Comparison of ENCODE assay signal across 15 cellular contexts in the genomic region with DNA sequence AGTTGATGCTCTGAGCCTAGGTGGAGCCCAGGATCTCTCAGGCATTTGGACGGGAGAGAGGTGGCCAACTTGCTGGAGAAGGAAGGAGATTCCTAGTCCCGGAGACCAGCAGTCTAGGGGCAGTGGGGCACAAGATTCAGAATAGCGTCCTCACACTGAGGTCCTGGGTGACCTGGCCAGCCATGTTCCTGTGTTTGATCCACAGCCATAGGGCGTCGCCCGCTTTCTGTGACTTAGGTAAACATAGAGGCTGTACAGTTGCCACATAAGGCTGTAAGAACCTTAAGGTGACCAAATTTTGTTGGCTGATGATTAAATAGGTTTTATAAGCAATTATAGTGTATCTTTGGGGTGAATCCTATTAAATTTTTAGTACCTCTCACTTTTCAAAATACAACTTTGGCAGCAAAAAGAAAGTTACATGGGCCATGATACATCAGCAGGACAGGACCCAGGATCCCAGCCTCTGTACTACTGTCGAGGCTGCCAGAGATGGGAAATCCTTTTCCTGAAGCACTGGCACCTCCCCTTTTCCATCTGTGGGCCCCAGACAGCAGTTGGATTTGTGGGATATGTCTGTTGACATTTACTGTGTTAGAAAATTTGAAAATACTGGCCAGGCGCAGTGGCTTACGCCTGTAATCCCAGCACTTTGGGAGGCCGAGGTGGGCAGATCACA. TPM values are rescaled to one million over a fixed set of nuclear protein-coding genes. Genes with fewer than 3 reads are reported as not detected.
DNase-seq lines count a peak whose midpoint lies in the region; ATAC-seq, FAIRE-seq and TF ChIP-seq lines count a peak whose summit lies in the region.
"Had no signal": no experiment of that assay in that cellular context is flagged by ENCODE, and none has a peak within 500 bp of the region (broad histone marks: within the 10 kb centered on the region; RNA-seq: fewer than 3 reads in every experiment).

No MANE protein-coding gene starts in this region.

- H3K4me2 ChIP-seq in A549: peak overlapping the region; percentile 23; the same call in 1 of the 3 replicates
- H3K4me2 ChIP-seq: BLaER1 had no signal

- H3K27me3 Mint-ChIP-seq in CD8-positive, alpha-beta memory T cell: peaks cover 0 to 1% of the 10 kb centered on the region in 2 donors
- H3K27me3 Mint-ChIP-seq in dendritic cell treated with granulocyte-macrophage colony-stimulating factor and Interleukin-4, amounts not matched to agents 40 ng/mL and 50 ng/mL, for 4 days: no peaks in the 10 kb centered on the region
- H3K27me3 Mint-ChIP-seq in natural killer cell (ENCODE audit: low read depth in 2 of 2): no peaks in the 10 kb centered on the region
- H3K27me3 Mint-ChIP-seq: activated B cell treated with CpG ODN at 0.5 μM for 24 hours had no signal

- H3K27ac Mint-ChIP-seq in CD8-positive, alpha-beta memory T cell: peak overlapping the region; percentile 60 to 92 (median 84)
- H3K27ac Mint-ChIP-seq in dendritic cell treated with granulocyte-macrophage colony-stimulating factor and Interleukin-4, amounts not matched to agents 40 ng/mL and 50 ng/mL, for 4 days: peak overlapping the region; percentile 20
- peak overlapping the region; percentile 82 to 84 for H3K27ac Mint-ChIP-seq in natural killer cell
- H3K27ac Mint-ChIP-seq: activated B cell treated with CpG ODN at 0.5 μM for 24 hours had no signal

- H3K27me3 ChIP-seq in CD8-positive, alpha-beta memory T cell (ENCODE audit: insufficient read depth, low read length, poor library complexity, severe bottlenecking): no peaks in the 10 kb centered on the region
- H3K27me3 ChIP-seq: BLaER1 had no signal

- TF ChIP-seq CTCF in A549 (IDR thresholded peaks at IDR 0.05) (no peak), natural killer cell (IDR thresholded peaks at IDR 0.05) (no peak)

- no peak for FAIRE-seq in A549 (lab: Jason Lieb, UNC)

- H3K4me3 Mint-ChIP-seq in CD8-positive, alpha-beta memory T cell: peak overlapping the region in 1 of 7 donors; percentile 42
- no peak overlapping the region for H3K4me3 Mint-ChIP-seq in dendritic cell treated with granulocyte-macrophage colony-stimulating factor and Interleukin-4, amounts not matched to agents 40 ng/mL and 50 ng/mL, for 4 days
- H3K4me3 Mint-ChIP-seq in natural killer cell: peak overlapping the region; percentile 22
- H3K4me3 Mint-ChIP-seq: activated B cell treated with CpG ODN at 0.5 μM for 24 hours; activated T-cell treated with anti-CD3 and anti-CD28 coated beads, Interleukin-2, amount 50 U/mL, for 4 hours had no signal

- DNase-seq in A549 (ENCODE audit: low read depth in 1 of 2, low spot score in 1 of 2) (no peak), natural killer cell (no peak), T1000 (lab: John Stamatoyannopoulos, UW) (no peak), NCI-H226 (no peak), SW 1271 (lab: John Stamatoyannopoulos, UW) (no peak)
- DNase-seq in CD8-positive, alpha-beta memory T cell: peak in 1 of 5 donors; percentile 37
- DNase-seq: activated B cell treated with CpG ODN at 0.5 μM for 24 hours; activated T-cell treated with anti-CD3 and anti-CD28 coated beads, Interleukin-2, amount 50 U/mL, for 4 hours; EL; IMR-90; mesenchymal stem cell; NCI-H1105 had no signal

- TF ChIP-seq RAD21 in A549 (conservative IDR thresholded peaks at IDR 0.05 in 1 of 2, IDR thresholded peaks at IDR 0.05 in 1 of 2): no peak

- peaks cover 9% of the 10 kb centered on the region for H3K4me1 ChIP-seq in A549
- peaks cover 65% of the 10 kb centered on the region for H3K4me1 ChIP-seq in CD8-positive, alpha-beta memory T cell (ENCODE audit: insufficient read depth, low read length)

- H3K4me3 ChIP-seq in A549: no peak overlapping the region
- H3K4me3 ChIP-seq in CD8-positive, alpha-beta memory T cell (ENCODE audit: low read length): no peak overlapping the region
- H3K4me3 ChIP-seq: BLaER1 had no signal

- H3K9me3 ChIP-seq in A549: no peaks in the 10 kb centered on the region
- H3K9me3 ChIP-seq in CD8-positive, alpha-beta memory T cell (ENCODE audit: low read length): no peaks in the 10 kb centered on the region
- H3K9me3 ChIP-seq: BLaER1 had no signal

- peaks cover 0 to 77% (median 5%) of the 10 kb centered on the region in 3 donors for H3K36me3 Mint-ChIP-seq in CD8-positive, alpha-beta memory T cell
- peaks cover 87% of the 10 kb centered on the region for H3K36me3 Mint-ChIP-seq in dendritic cell treated with granulocyte-macrophage colony-stimulating factor and Interleukin-4, amounts not matched to agents 40 ng/mL and 50 ng/mL, for 4 days (ENCODE audit: low read depth)
- no peaks in the 10 kb centered on the region for H3K36me3 Mint-ChIP-seq in natural killer cell

- H3K9me3 Mint-ChIP-seq in CD8-positive, alpha-beta memory T cell: no peaks in the 10 kb centered on the region
- no peaks in the 10 kb centered on the region for H3K9me3 Mint-ChIP-seq in dendritic cell treated with granulocyte-macrophage colony-stimulating factor and Interleukin-4, amounts not matched to agents 40 ng/mL and 50 ng/mL, for 4 days
- no peaks in the 10 kb centered on the region for H3K9me3 Mint-ChIP-seq in natural killer cell
- H3K9me3 Mint-ChIP-seq: activated B cell treated with CpG ODN at 0.5 μM for 24 hours; activated T-cell treated with anti-CD3 and anti-CD28 coated beads, Interleukin-2, amount 50 U/mL, for 4 hours had no signal

- intact Hi-C loops in dendritic cell treated with granulocyte-macrophage colony-stimulating factor and Interleukin-4, amounts not matched to agents 40 ng/mL and 50 ng/mL, for 4 days (cut with micrococcal nuclease): no loop called here
- intact Hi-C loops in natural killer cell (cut with micrococcal nuclease): no loop called here

- peaks cover 71 to 89% (median 86%) of the 10 kb centered on the region in 3 donors for H3K4me1 Mint-ChIP-seq in CD8-positive, alpha-beta memory T cell
- H3K4me1 Mint-ChIP-seq in dendritic cell treated with granulocyte-macrophage colony-stimulating factor and Interleukin-4, amounts not matched to agents 40 ng/mL and 50 ng/mL, for 4 days (ENCODE audit: low read depth): peaks cover 57% of the 10 kb centered on the region
- peaks cover 54 to 68% of the 10 kb centered on the region in 2 donors for H3K4me1 Mint-ChIP-seq in natural killer cell

- H3K27ac ChIP-seq in A549: no peak overlapping the region
- no peak overlapping the region for H3K27ac ChIP-seq in CD8-positive, alpha-beta memory T cell (ENCODE audit: low read depth, low read length)
- H3K27ac ChIP-seq: BLaER1 had no signal

- no peak for TF ChIP-seq POLR2A in A549 (IDR thresholded peaks at IDR 0.05; ENCODE audit: low read length)

- CTCF ChIA-PET in A549 (lab: Yijun Ruan, JAX): interaction anchor here (0.9 to 2.9 kb wide), 6 partner anchors 9 to 111 kb away, joined by 3 to 14 read pairs (median 6); partner anchors contain the start of gene GATAD2A
- CTCF ChIA-PET in CD8-positive, alpha-beta memory T cell (lab: Charles Lee): interaction anchor here (0.7 to 0.9 kb wide), 2 partner anchors 72 to 116 kb away, joined by 3 read pairs; no protein-coding TSS in a partner anchor

- peaks cover 9% of the 10 kb centered on the region for H3K36me3 ChIP-seq in CD8-positive, alpha-beta memory T cell (ENCODE audit: insufficient read depth, low read length)

- no peak for TF ChIP-seq EP300 in A549 (IDR thresholded peaks at IDR 0.05)

- 85% methylated on average over 10 of the region's 10 CpGs for WGBS in A549 (ENCODE audit: missing lambda C conversion rate)

- POLR2A ChIA-PET in A549 (lab: Yijun Ruan, JAX): no interaction called here
- POLR2A ChIA-PET in CD8-positive, alpha-beta memory T cell (lab: Charles Lee): no interaction called here

- no peak for ATAC-seq in A549
- no peak for ATAC-seq in natural killer cell
- no peak for ATAC-seq in HG02610 (IDR thresholded peaks at IDR 0.05; ENCODE audit: unreplicated experiment)
- ATAC-seq: activated T-cell treated with anti-CD3 and anti-CD28 coated beads, Interleukin-2, amount 50 U/mL, for 4 hours had no signal

TF ChIP-seq in A549, 52 proteins besides CTCF, POLR2A, EP300 and RAD21:
- TF ChIP-seq, protein P1, sequence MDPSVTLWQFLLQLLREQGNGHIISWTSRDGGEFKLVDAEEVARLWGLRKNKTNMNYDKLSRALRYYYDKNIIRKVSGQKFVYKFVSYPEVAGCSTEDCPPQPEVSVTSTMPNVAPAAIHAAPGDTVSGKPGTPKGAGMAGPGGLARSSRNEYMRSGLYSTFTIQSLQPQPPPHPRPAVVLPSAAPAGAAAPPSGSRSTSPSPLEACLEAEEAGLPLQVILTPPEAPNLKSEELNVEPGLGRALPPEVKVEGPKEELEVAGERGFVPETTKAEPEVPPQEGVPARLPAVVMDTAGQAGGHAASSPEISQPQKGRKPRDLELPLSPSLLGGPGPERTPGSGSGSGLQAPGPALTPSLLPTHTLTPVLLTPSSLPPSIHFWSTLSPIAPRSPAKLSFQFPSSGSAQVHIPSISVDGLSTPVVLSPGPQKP (IDR thresholded peaks at IDR 0.05; ENCODE audit: low read depth, low read length): no peak
- TF ChIP-seq CBX2 (IDR thresholded peaks at IDR 0.05; ENCODE audit: borderline replicate concordance, low read depth) (no peak), NR3C1 (IDR thresholded peaks at IDR 0.05) (no peak), CEBPB (IDR thresholded peaks at IDR 0.05) (no peak)

RNA-seq across cellular contexts. Expression of gene TSSK6, which starts 37.5 kb away (rescaled TPM):
- polyA plus RNA-seq in A549 (2011; rRNA removed) (1.8 and 2.1 TPM in 2 replicates), A549 (2017; fragmentation: RNase III; extraction: RNeasy Plus Mini Kit Qiagen cat#74134 plus additional on column Dnase treatment) (0.89 to 1.4 TPM (median 1.1 TPM) in 3 replicates)
- polyA plus RNA-seq in A549 (2012; cell fraction: cytosol; rRNA removed): 2.2 and 3.2 TPM in 2 replicates
- 4.0 and 6.2 TPM in 2 replicates for polyA plus RNA-seq in A549 (2012; cell fraction: nucleus; rRNA removed)
- 0.45 and 1.5 TPM in 2 replicates for polyA minus RNA-seq in A549 (2011; rRNA and poly(A)+ RNA removed)
- total RNA-seq in CD8-positive, alpha-beta memory T cell: 1 to 10 TPM; 3.1 to 3.4 TPM
- polyA plus RNA-seq in CD8-positive, alpha-beta memory T cell: 1.4 TPM
- total RNA-seq in natural killer cell: 1 to 10 TPM; 2.2 to 2.5 (median 2.3) TPM

RNA-seq across cellular contexts. Expression of gene NDUFA13, which starts 38.2 kb away (rescaled TPM):
- 147 and 197 TPM in 2 replicates for polyA plus RNA-seq in A549 (2011; rRNA removed)
- polyA plus RNA-seq in A549 (2012; cell fraction: cytosol; rRNA removed): 533 and 707 TPM in 2 replicates
- 251 and 317 TPM in 2 replicates for polyA plus RNA-seq in A549 (2012; cell fraction: nucleus; rRNA removed)
- 246 to 271 TPM (median 253 TPM) in 3 replicates for polyA plus RNA-seq in A549 (2017; fragmentation: RNase III; extraction: RNeasy Plus Mini Kit Qiagen cat#74134 plus additional on column Dnase treatment)
- 53.8 and 55.4 TPM in 2 replicates for polyA minus RNA-seq in A549 (2011; rRNA and poly(A)+ RNA removed)
- 100 to 1,000 TPM; 337 to 341 TPM for total RNA-seq in CD8-positive, alpha-beta memory T cell
- 334 TPM for polyA plus RNA-seq in CD8-positive, alpha-beta memory T cell
- total RNA-seq in natural killer cell: 100 to 1,000 TPM; 165 to 191 (median 188) TPM

RNA-seq across cellular contexts. Expression of gene YJEFN3, which starts 50.9 kb away (rescaled TPM):
- polyA plus RNA-seq in A549 (2011; rRNA removed): 2.3 and 3.2 TPM in 2 replicates
- polyA plus RNA-seq in A549 (2012; cell fraction: cytosol; rRNA removed): 4.6 and 5.2 TPM in 2 replicates
- 75.3 and 89.7 TPM in 2 replicates for polyA plus RNA-seq in A549 (2012; cell fraction: nucleus; rRNA removed)
- 7.2 to 8.4 TPM (median 7.5 TPM) in 3 replicates for polyA plus RNA-seq in A549 (2017; fragmentation: RNase III; extraction: RNeasy Plus Mini Kit Qiagen cat#74134 plus additional on column Dnase treatment)
- polyA minus RNA-seq in A549 (2011; rRNA and poly(A)+ RNA removed): 1.3 and 1.5 TPM in 2 replicates
- 1 to 10 TPM; 6.5 to 7.5 TPM for total RNA-seq in CD8-positive, alpha-beta memory T cell
- not detected for polyA plus RNA-seq in CD8-positive, alpha-beta memory T cell
- total RNA-seq in natural killer cell: 1 to 10 TPM; 4.0 to 6.0 (median 4.3) TPM

Comparison
In these comparisons a context has a peak if more than half of its experiments do, and no peak if none do; other contexts are left out.
1. H3K27ac Mint-ChIP-seq: peak in every context shown above with its lines; median percentile 84 in CD8-positive, alpha-beta memory T cell; 83 in natural killer cell; 20 in dendritic cell treated with granulocyte-macrophage colony-stimulating factor and Interleukin-4, amounts not matched to agents 40 ng/mL and 50 ng/mL, for 4 days.